Comparison of ENCODE assay signal across 10 cellular contexts in genomic region chr10:17215782-17216122, GRCh38. TPM values are rescaled to one million over a fixed set of nuclear protein-coding genes. Genes with fewer than 3 reads are reported as not detected.
DNase-seq lines count a peak whose midpoint lies in the region; ATAC-seq and TF ChIP-seq lines count a peak whose summit lies in the region.
"Had no signal": no experiment of that assay in that cellular context is flagged by ENCODE, and none has a peak within 500 bp of the region (broad histone marks: within the 10 kb centered on the region; RNA-seq: fewer than 3 reads in every experiment).

No MANE protein-coding gene starts in this region.

- TF ChIP-seq CTCF in AG04450 (IDR thresholded peaks at IDR 0.05; ENCODE audit: low read depth, low read length) (no peak), mammary epithelial cell (conservative IDR thresholded peaks at IDR 0.05 in 1 of 2, IDR thresholded peaks at IDR 0.05 in 1 of 2; ENCODE audit: extremely low read depth in 1 of 2, insufficient read depth in 1 of 2, low read depth in 1 of 2, low read length in 2 of 2) (no peak), osteoblast (IDR thresholded peaks at IDR 0.05; ENCODE audit: extremely low read depth, low read depth, low read length) (no peak), neural progenitor cell (IDR thresholded peaks at IDR 0.05) (no peak)

- H3K9ac ChIP-seq in mammary epithelial cell (ENCODE audit: insufficient read depth, low read length) = peak overlapping the region; percentile 59
- no peak overlapping the region for H3K9ac ChIP-seq in Karpas-422 (ENCODE audit: low read length)
- H3K9ac ChIP-seq in neural progenitor cell = no peak overlapping the region

- DNase-seq in AG04450 (ENCODE audit: low read depth, low spot score) = no peak
- DNase-seq in MG63 = no peak
- DNase-seq in mammary epithelial cell = no peak
- DNase-seq in osteoblast (ENCODE audit: insufficient read length, low spot score, missing footprints) = no peak
- DNase-seq in dedifferentiated amniotic fluid mesenchymal stem cell (ENCODE audit: extremely low spot score) = no peak
- no peak for DNase-seq in Karpas-422
- DNase-seq in neural progenitor cell (ENCODE audit: low spot score) = no peak
- DNase-seq: amygdala, NCI-H774 had no signal

- H3K4me2 ChIP-seq in mammary epithelial cell (ENCODE audit: insufficient read depth, low read depth, low read length) (peak overlapping the region; percentile 29), osteoblast (ENCODE audit: insufficient read depth, low read length) (peak overlapping the region; percentile 76), Karpas-422 (ENCODE audit: low read depth, low read length, poor library complexity, severe bottlenecking) (no peak overlapping the region), neural progenitor cell (no peak overlapping the region)

- H3K4me3 Mint-ChIP-seq in neural progenitor cell = no peak overlapping the region

- BruUV-seq in mammary epithelial cell (replicated peaks; lab: Mats Ljungman, UMichigan) = TSS peak; percentile 89

- in situ Hi-C loops in mammary epithelial cell (cut with MboI; ENCODE audit: low sequenced_read_pairs in 2 of 2) = no loop called here

- H3K4me1 Mint-ChIP-seq in neural progenitor cell = peaks cover 29% of the 10 kb centered on the region

- dilution Hi-C loops in mammary epithelial cell (cut with HindIII; ENCODE audit: low sequenced_read_pairs) = no loop called here

- H3K27me3 Mint-ChIP-seq in neural progenitor cell (ENCODE audit: insufficient read depth, low read depth) = no peaks in the 10 kb centered on the region

- peaks cover 4% of the 10 kb centered on the region for H3F3A ChIP-seq in neural progenitor cell (ENCODE audit: low read depth)

- no peak overlapping the region for H3K4me3 ChIP-seq in AG04450 (ENCODE audit: low read depth, low read length)
- H3K4me3 ChIP-seq in MG63 = peak overlapping the region; percentile 20
- H3K4me3 ChIP-seq in mammary epithelial cell (replicated peaks in 1 of 3; ENCODE audit: insufficient read depth in 1 of 3, low read depth in 2 of 3, low read length in 3 of 3) = no peak overlapping the region
- peak overlapping the region; percentile 56 for H3K4me3 ChIP-seq in osteoblast (ENCODE audit: insufficient read depth, low read length)
- H3K4me3 ChIP-seq in Karpas-422 (ENCODE audit: low read length) = no peak overlapping the region
- H3K4me3 ChIP-seq in neural progenitor cell = no peak overlapping the region

- H3K9me3 Mint-ChIP-seq in neural progenitor cell = no peaks in the 10 kb centered on the region

- H3K9me2 ChIP-seq in Karpas-422 (replicated peaks; ENCODE audit: insufficient read depth, low read length) = no peaks in the 10 kb centered on the region

- H3K4me1 ChIP-seq in mammary epithelial cell (ENCODE audit: insufficient read depth, low read length) = peaks cover 46% of the 10 kb centered on the region
- peaks cover 74% of the 10 kb centered on the region for H3K4me1 ChIP-seq in osteoblast (ENCODE audit: insufficient read depth, low read length)
- H3K4me1 ChIP-seq in Karpas-422 (ENCODE audit: low read length) = no peaks in the 10 kb centered on the region
- H3K4me1 ChIP-seq in neural progenitor cell = peaks cover 7% of the 10 kb centered on the region

- H3K27ac Mint-ChIP-seq in neural progenitor cell = no peak overlapping the region

- peaks cover 6% of the 10 kb centered on the region for H3K79me2 ChIP-seq in mammary epithelial cell (ENCODE audit: insufficient read depth, low read length)
- peaks cover 4% of the 10 kb centered on the region for H3K79me2 ChIP-seq in osteoblast (ENCODE audit: insufficient read depth, low read length)
- no peaks in the 10 kb centered on the region for H3K79me2 ChIP-seq in Karpas-422 (ENCODE audit: low read length)
- no peaks in the 10 kb centered on the region for H3K79me2 ChIP-seq in neural progenitor cell (ENCODE audit: low read depth)

- H3K27me3 ChIP-seq in AG04450 (ENCODE audit: control insufficient read depth, insufficient read depth, low read length) = no peaks in the 10 kb centered on the region
- H3K27me3 ChIP-seq in MG63 = no peaks in the 10 kb centered on the region
- no peaks in the 10 kb centered on the region for H3K27me3 ChIP-seq in mammary epithelial cell (ENCODE audit: insufficient read depth, low read length)
- H3K27me3 ChIP-seq in osteoblast (ENCODE audit: insufficient read depth, low read length) = no peaks in the 10 kb centered on the region
- H3K27me3 ChIP-seq in Karpas-422 (ENCODE audit: low read length) = no peaks in the 10 kb centered on the region
- no peaks in the 10 kb centered on the region for H3K27me3 ChIP-seq in neural progenitor cell

- H2AFZ ChIP-seq in mammary epithelial cell (ENCODE audit: low read depth, low read length) = no peak overlapping the region
- H2AFZ ChIP-seq in osteoblast (ENCODE audit: low read length) = no peak overlapping the region
- no peak overlapping the region for H2AFZ ChIP-seq in Karpas-422 (ENCODE audit: low read length)
- H2AFZ ChIP-seq in neural progenitor cell (replicated peaks) = no peak overlapping the region

- H3K27ac ChIP-seq in AG04450 (ENCODE audit: low read depth, low read length) = peak overlapping the region; percentile 79
- peak overlapping the region; percentile 100 for H3K27ac ChIP-seq in mammary epithelial cell (ENCODE audit: insufficient read depth, low read depth, low read length)
- peak overlapping the region; percentile 98 for H3K27ac ChIP-seq in osteoblast (ENCODE audit: low read depth, low read length)
- H3K27ac ChIP-seq in Karpas-422 (ENCODE audit: low read length) = no peak overlapping the region
- H3K27ac ChIP-seq in neural progenitor cell = no peak overlapping the region

- CTCF ChIA-PET in AG04450 (lab: Charles Lee) = interaction anchor here (1.0 to 1.9 kb wide), 3 partner anchors 12 to 15 kb away, joined by 3 to 9 read pairs (median 3); partner anchors contain the start of genes TRDMT1 and VIM
- CTCF ChIA-PET in mammary epithelial cell (lab: Charles Lee; ENCODE audit: low non-redundant PET) = interaction anchor here (0.5 to 0.7 kb wide), 2 partner anchors 12 to 554 kb away, joined by 3 to 5 read pairs; no protein-coding TSS in a partner anchor

- no peak for ATAC-seq in HG03159 (IDR thresholded peaks at IDR 0.05; ENCODE audit: unreplicated experiment)

- H3K36me3 ChIP-seq in MG63 (no peaks in the 10 kb centered on the region), mammary epithelial cell (ENCODE audit: insufficient read depth, low read length) (no peaks in the 10 kb centered on the region), osteoblast (ENCODE audit: insufficient read depth, low read length) (no peaks in the 10 kb centered on the region), Karpas-422 (ENCODE audit: insufficient read depth, low read length) (no peaks in the 10 kb centered on the region), neural progenitor cell (no peaks in the 10 kb centered on the region)

- no peaks in the 10 kb centered on the region for H4K20me1 ChIP-seq in mammary epithelial cell (ENCODE audit: insufficient read depth, low read length)
- no peaks in the 10 kb centered on the region for H4K20me1 ChIP-seq in osteoblast (ENCODE audit: insufficient read depth, low read length)
- no peaks in the 10 kb centered on the region for H4K20me1 ChIP-seq in Karpas-422 (ENCODE audit: insufficient read depth, low read depth, low read length)
- no peaks in the 10 kb centered on the region for H4K20me1 ChIP-seq in neural progenitor cell (ENCODE audit: low read depth)

- H3K36me3 Mint-ChIP-seq in neural progenitor cell = no peaks in the 10 kb centered on the region

- 41% methylated on average over 2 of the region's 2 CpGs for WGBS in mammary epithelial cell (ENCODE audit: low coverage, missing lambda C conversion rate)

- H3K9me3 ChIP-seq in AG04450 (ENCODE audit: control insufficient read depth, insufficient read depth, low read length) (no peaks in the 10 kb centered on the region), MG63 (no peaks in the 10 kb centered on the region), mammary epithelial cell (replicated peaks; ENCODE audit: insufficient read depth, low read length) (no peaks in the 10 kb centered on the region), osteoblast (ENCODE audit: low read depth, low read length) (no peaks in the 10 kb centered on the region), Karpas-422 (ENCODE audit: low read length) (no peaks in the 10 kb centered on the region), neural progenitor cell (ENCODE audit: low read depth) (no peaks in the 10 kb centered on the region)

- intact Hi-C loops in mammary epithelial cell (cut with micrococcal nuclease) = loop anchor here (1.0 kb wide), 3 partner anchors 9 to 14 kb away; partner anchors contain the start of genes TRDMT1 and VIM

- POLR2A ChIA-PET in AG04450 (lab: Yijun Ruan, JAX) = interaction anchor here (1.0 to 2.4 kb wide), 4 partner anchors 10 to 248 kb away, joined by 4 to 39 read pairs (median 5); partner anchors contain the start of genes TRDMT1 and VIM

RNA-seq across cellular contexts. Expression of gene VIM, which starts 12.3 kb away (rescaled TPM):
- polyA plus RNA-seq in AG04450 (2011; rRNA removed) (4,126 and 4,378 TPM in 2 replicates), mammary epithelial cell (1,682 TPM)
- polyA minus RNA-seq in AG04450 (2011; rRNA and poly(A)+ RNA removed) = 4,154 and 5,002 TPM in 2 replicates
- 6,535 and 7,091 TPM in 2 replicates for total RNA-seq in MG63 (2014; rRNA removed; shearing (Covaris generic); ENCODE audit: low replicate concordance)
- total RNA-seq in mammary epithelial cell (1,000 to 10,000 TPM; 1,327 to 1,978 TPM), osteoblast (10,072 and 10,643 TPM in 2 replicates), neural progenitor cell (ENCODE audit: low replicate concordance) (727 and 820 TPM in 2 replicates)
- polyA minus RNA-seq in mammary epithelial cell = 2,334 TPM
- 0.54 and 7.0 TPM in 2 replicates for total RNA-seq in Karpas-422 (2014; rRNA removed; shearing (Covaris generic); ENCODE audit: low replicate concordance)

RNA-seq across cellular contexts. Expression of gene TRDMT1, which starts 14.3 kb away (rescaled TPM):
- polyA plus RNA-seq in AG04450 (2011; rRNA removed) (5.2 and 7.1 TPM in 2 replicates), mammary epithelial cell (2.4 TPM)
- polyA minus RNA-seq in AG04450 (2011; rRNA and poly(A)+ RNA removed) = 4.3 and 5.5 TPM in 2 replicates
- 3.3 and 13.1 TPM in 2 replicates for total RNA-seq in MG63 (2014; rRNA removed; shearing (Covaris generic); ENCODE audit: low replicate concordance)
- total RNA-seq in mammary epithelial cell (1 to 10 TPM; 3.5 to 6.2 TPM), osteoblast (7.1 and 7.6 TPM in 2 replicates), neural progenitor cell (ENCODE audit: low replicate concordance) (26.4 and 35.6 TPM in 2 replicates)
- 0.26 TPM for polyA minus RNA-seq in mammary epithelial cell
- 3.1 and 8.3 TPM in 2 replicates for total RNA-seq in Karpas-422 (2014; rRNA removed; shearing (Covaris generic); ENCODE audit: low replicate concordance)

Comparison
In these comparisons a context has a peak if more than half of its experiments do, and no peak if none do; other contexts are left out.
1. H3K27ac ChIP-seq: peak in AG04450 (single experiment), mammary epithelial cell (single experiment) and osteoblast (single experiment); none in Karpas-422 (single experiment) and neural progenitor cell (single experiment).
2. H3K4me3 ChIP-seq: peak in MG63 (single experiment) and osteoblast (single experiment); none in AG04450 (single experiment), mammary epithelial cell (0 of 3), Karpas-422 (single experiment) and neural progenitor cell (single experiment).
3. H3K4me2 ChIP-seq: peak in mammary epithelial cell (single experiment) and osteoblast (single experiment); none in Karpas-422 (single experiment) and neural progenitor cell (single experiment).
4. RNA of gene VIM, which starts 12.3 kb away (total RNA-seq): 10,072 to 10,643 TPM in osteoblast, 6,535 to 7,091 TPM in MG63, 1,327 to 1,978 TPM in mammary epithelial cell and 727 to 820 TPM in neural progenitor cell; 0.54 to 7.0 TPM in Karpas-422; every median in the first group is over 10 times any median in the second.